In the genomic region with DNA sequence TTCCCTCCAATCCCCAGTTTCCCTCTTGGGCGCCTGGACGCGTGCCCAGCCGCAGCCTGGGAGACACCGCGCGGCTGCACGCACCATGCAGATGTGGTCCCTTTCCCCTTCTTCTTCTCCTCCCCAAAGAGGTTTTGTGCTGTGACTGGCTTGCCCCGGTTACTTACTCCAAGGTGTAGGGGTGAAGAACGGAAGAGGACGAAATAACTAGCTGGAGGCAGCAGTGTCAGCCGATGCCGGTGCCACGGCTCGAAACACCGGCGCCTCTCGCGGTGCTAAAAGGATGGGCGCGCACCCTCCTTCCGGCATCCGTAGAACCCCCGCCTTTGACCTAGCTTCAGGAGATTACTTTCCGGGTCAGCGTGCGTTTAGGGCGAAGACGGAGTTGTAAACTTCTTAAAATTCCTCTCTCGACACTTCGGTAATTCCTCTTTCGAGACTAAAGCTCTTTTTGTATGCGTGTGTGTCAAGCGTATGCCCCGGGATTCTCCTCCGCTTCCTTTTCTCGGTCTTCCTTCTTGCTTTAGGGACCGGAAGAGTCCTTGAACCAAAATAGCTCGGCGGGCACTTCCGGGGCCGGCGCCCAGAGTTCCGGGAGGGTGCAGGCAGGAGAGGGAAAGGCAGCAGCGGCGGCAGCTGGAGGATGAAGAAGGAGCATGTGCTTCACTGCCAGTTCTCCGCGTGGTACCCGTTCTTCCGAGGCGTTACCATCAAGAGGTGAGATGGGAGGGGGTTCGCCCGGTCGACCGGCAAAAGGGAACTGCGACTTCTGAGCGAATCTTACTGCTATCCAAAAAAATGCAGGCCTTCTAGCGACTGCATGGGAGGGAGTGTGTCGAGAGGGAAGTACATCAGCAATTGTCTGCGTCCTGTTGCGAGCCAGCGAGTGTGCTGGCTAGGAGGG, we compare ENCODE assay signal across 1 cellular context.
TF ChIP-seq lines count a peak whose summit lies in the region.

A gene with protein sequence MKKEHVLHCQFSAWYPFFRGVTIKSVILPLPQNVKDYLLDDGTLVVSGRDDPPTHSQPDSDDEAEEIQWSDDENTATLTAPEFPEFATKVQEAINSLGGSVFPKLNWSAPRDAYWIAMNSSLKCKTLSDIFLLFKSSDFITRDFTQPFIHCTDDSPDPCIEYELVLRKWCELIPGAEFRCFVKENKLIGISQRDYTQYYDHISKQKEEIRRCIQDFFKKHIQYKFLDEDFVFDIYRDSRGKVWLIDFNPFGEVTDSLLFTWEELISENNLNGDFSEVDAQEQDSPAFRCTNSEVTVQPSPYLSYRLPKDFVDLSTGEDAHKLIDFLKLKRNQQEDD (plus strand): TSS at position 586 of the 904 bp plus-strand sequence. CDS start 58 bp downstream, at position 644.
A gene (minus strand): TSS at position 289 of the 904 bp plus-strand sequence. CDS start 9,600 bp downstream, outside the sequence.

TF ChIP-seq in HepG2, 621 proteins besides CTCF, POLR2A, EP300 and RAD21 (continued from another document and continues in another):
- TF ChIP-seq, protein P1, sequence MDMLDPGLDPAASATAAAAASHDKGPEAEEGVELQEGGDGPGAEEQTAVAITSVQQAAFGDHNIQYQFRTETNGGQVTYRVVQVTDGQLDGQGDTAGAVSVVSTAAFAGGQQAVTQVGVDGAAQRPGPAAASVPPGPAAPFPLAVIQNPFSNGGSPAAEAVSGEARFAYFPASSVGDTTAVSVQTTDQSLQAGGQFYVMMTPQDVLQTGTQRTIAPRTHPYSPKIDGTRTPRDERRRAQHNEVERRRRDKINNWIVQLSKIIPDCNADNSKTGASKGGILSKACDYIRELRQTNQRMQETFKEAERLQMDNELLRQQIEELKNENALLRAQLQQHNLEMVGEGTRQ (IDR thresholded peaks at IDR 0.05; ENCODE audit: low read depth, low read length): no peak
- TF ChIP-seq, protein P1 (CRISPR knock-in tag; IDR thresholded peaks at IDR 0.05; ENCODE audit: borderline replicate concordance): 0 out of 2 replicates have a peak, but pooled peaks have one; percentile 21
- TF ChIP-seq, protein P2, sequence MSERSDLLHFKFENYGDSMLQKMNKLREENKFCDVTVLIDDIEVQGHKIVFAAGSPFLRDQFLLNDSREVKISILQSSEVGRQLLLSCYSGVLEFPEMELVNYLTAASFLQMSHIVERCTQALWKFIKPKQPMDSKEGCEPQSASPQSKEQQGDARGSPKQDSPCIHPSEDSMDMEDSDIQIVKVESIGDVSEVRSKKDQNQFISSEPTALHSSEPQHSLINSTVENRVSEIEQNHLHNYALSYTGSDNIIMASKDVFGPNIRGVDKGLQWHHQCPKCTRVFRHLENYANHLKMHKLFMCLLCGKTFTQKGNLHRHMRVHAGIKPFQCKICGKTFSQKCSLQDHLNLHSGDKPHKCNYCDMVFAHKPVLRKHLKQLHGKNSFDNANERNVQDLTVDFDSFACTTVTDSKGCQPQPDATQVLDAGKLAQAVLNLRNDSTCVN (CRISPR knock-in tag; IDR thresholded peaks at IDR 0.05; ENCODE audit: borderline replicate concordance): 0 out of 2 replicates have a peak, but pooled peaks have one; percentile 23
- TF ChIP-seq ZMYM4 (CRISPR knock-in tag; IDR thresholded peaks at IDR 0.05) (peak; percentile 18; the same call in 1 of the 2 replicates), TCF7L2 (IDR thresholded peaks at IDR 0.05; ENCODE audit: low read depth, low read length) (no peak), TBX3 (IDR thresholded peaks at IDR 0.05; ENCODE audit: borderline replicate concordance) (no peak), SMAD3 (CRISPR knock-in tag; IDR thresholded peaks at IDR 0.05) (no peak), FOXM1 (CRISPR knock-in tag; IDR thresholded peaks at IDR 0.05) (no peak), TBX2 (CRISPR knock-in tag; IDR thresholded peaks at IDR 0.05; ENCODE audit: borderline replicate concordance) (peak; percentile 50; the same call in 1 of the 2 replicates), ZBTB8A (CRISPR knock-in tag; IDR thresholded peaks at IDR 0.05; ENCODE audit: borderline replicate concordance, low read depth) (peak; percentile 65; the same call in 1 of the 2 replicates), RCOR2 (CRISPR knock-in tag; IDR thresholded peaks at IDR 0.05) (no peak), GTF2F1 (IDR thresholded peaks at IDR 0.05; ENCODE audit: low read length) (no peak), ZNF619 (CRISPR knock-in tag; IDR thresholded peaks at IDR 0.05) (no peak), CCAR2 (optimal IDR thresholded peaks at IDR 0.05; ENCODE audit: low read depth, low read length) (no peak), ZNF160 (CRISPR knock-in tag; IDR thresholded peaks at IDR 0.05) (no peak), PAF1 (CRISPR knock-in tag; IDR thresholded peaks at IDR 0.05) (no peak), ZNF33B (CRISPR knock-in tag; IDR thresholded peaks at IDR 0.05) (peak; percentile 42; the same call in 1 of the 2 replicates), KDM3A (CRISPR knock-in tag; IDR thresholded peaks at IDR 0.05; ENCODE audit: low read depth) (0 out of 2 replicates have a peak, but pooled peaks have one; percentile 12), SOX13 (IDR thresholded peaks at IDR 0.05) (peak; percentile 18; the same call in 1 of the 2 replicates), SOX13 (CRISPR knock-in tag; conservative IDR thresholded peaks at IDR 0.05 in 1 of 2, IDR thresholded peaks at IDR 0.05 in 1 of 2) (no peak), ZNF660 (CRISPR knock-in tag; IDR thresholded peaks at IDR 0.05; ENCODE audit: borderline replicate concordance, low read depth) (no peak), SRY (CRISPR knock-in tag; IDR thresholded peaks at IDR 0.05) (0 out of 2 replicates have a peak, but pooled peaks have one; percentile 46), ZNF709 (CRISPR knock-in tag; IDR thresholded peaks at IDR 0.05) (peak; percentile 65; the same call in 1 of the 2 replicates), BORCS8-MEF2B (CRISPR knock-in tag; IDR thresholded peaks at IDR 0.05) (peak; percentile 49; the same call in 1 of the 2 replicates), HNRNPK (IDR thresholded peaks at IDR 0.05; ENCODE audit: low read depth, low read length, poor library complexity, severe bottlenecking) (no peak), FOXK2 (IDR thresholded peaks at IDR 0.05) (peak; percentile 78), KDM4B (CRISPR knock-in tag; IDR thresholded peaks at IDR 0.05) (peak; percentile 44; the same call in 1 of the 2 replicates), CREM (IDR thresholded peaks at IDR 0.05) (peak; percentile 86), CREM (CRISPR knock-in tag; IDR thresholded peaks at IDR 0.05) (no peak), DMAP1 (CRISPR knock-in tag; IDR thresholded peaks at IDR 0.05) (peak; percentile 93), ZFP36L1 (CRISPR knock-in tag; IDR thresholded peaks at IDR 0.05) (no peak), ZNF577 (CRISPR knock-in tag; IDR thresholded peaks at IDR 0.05; ENCODE audit: borderline replicate concordance, low read depth) (no peak), ARNT2 (CRISPR knock-in tag; IDR thresholded peaks at IDR 0.05; ENCODE audit: low read depth) (peak; percentile 52), KAT8 (CRISPR knock-in tag; IDR thresholded peaks at IDR 0.05) (peak; percentile 98), CENPT (CRISPR knock-in tag; IDR thresholded peaks at IDR 0.05; ENCODE audit: low read depth) (no peak), YY1 (IDR thresholded peaks at IDR 0.05; ENCODE audit: insufficient read depth, insufficient replicate concordance, low read depth, low read length) (no peak)
- TF ChIP-seq, protein P3, sequence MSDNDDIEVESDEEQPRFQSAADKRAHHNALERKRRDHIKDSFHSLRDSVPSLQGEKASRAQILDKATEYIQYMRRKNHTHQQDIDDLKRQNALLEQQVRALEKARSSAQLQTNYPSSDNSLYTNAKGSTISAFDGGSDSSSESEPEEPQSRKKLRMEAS (IDR thresholded peaks at IDR 0.05): peak; percentile 94
- TF ChIP-seq, protein P4, sequence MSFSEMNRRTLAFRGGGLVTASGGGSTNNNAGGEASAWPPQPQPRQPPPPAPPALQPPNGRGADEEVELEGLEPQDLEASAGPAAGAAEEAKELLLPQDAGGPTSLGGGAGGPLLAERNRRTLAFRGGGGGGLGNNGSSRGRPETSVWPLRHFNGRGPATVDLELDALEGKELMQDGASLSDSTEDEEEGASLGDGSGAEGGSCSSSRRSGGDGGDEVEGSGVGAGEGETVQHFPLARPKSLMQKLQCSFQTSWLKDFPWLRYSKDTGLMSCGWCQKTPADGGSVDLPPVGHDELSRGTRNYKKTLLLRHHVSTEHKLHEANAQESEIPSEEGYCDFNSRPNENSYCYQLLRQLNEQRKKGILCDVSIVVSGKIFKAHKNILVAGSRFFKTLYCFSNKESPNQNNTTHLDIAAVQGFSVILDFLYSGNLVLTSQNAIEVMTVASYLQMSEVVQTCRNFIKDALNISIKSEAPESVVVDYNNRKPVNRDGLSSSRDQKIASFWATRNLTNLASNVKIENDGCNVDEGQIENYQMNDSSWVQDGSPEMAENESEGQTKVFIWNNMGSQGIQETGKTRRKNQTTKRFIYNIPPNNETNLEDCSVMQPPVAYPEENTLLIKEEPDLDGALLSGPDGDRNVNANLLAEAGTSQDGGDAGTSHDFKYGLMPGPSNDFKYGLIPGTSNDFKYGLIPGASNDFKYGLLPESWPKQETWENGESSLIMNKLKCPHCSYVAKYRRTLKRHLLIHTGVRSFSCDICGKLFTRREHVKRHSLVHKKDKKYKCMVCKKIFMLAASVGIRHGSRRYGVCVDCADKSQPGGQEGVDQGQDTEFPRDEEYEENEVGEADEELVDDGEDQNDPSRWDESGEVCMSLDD (CRISPR knock-in tag; IDR thresholded peaks at IDR 0.05; ENCODE audit: borderline replicate concordance): no peak
- TF ChIP-seq, protein P5, sequence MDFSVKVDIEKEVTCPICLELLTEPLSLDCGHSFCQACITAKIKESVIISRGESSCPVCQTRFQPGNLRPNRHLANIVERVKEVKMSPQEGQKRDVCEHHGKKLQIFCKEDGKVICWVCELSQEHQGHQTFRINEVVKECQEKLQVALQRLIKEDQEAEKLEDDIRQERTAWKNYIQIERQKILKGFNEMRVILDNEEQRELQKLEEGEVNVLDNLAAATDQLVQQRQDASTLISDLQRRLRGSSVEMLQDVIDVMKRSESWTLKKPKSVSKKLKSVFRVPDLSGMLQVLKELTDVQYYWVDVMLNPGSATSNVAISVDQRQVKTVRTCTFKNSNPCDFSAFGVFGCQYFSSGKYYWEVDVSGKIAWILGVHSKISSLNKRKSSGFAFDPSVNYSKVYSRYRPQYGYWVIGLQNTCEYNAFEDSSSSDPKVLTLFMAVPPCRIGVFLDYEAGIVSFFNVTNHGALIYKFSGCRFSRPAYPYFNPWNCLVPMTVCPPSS (IDR thresholded peaks at IDR 0.05): no peak
- TF ChIP-seq, protein P6, sequence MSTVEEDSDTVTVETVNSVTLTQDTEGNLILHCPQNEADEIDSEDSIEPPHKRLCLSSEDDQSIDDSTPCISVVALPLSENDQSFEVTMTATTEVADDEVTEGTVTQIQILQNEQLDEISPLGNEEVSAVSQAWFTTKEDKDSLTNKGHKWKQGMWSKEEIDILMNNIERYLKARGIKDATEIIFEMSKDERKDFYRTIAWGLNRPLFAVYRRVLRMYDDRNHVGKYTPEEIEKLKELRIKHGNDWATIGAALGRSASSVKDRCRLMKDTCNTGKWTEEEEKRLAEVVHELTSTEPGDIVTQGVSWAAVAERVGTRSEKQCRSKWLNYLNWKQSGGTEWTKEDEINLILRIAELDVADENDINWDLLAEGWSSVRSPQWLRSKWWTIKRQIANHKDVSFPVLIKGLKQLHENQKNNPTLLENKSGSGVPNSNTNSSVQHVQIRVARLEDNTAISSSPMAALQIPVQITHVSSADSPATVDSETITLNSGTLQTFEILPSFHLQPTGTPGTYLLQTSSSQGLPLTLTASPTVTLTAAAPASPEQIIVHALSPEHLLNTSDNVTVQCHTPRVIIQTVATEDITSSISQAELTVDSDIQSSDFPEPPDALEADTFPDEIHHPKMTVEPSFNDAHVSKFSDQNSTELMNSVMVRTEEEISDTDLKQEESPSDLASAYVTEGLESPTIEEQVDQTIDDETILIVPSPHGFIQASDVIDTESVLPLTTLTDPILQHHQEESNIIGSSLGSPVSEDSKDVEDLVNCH (CRISPR knock-in tag; IDR thresholded peaks at IDR 0.05): no peak
- TF ChIP-seq, protein P7, sequence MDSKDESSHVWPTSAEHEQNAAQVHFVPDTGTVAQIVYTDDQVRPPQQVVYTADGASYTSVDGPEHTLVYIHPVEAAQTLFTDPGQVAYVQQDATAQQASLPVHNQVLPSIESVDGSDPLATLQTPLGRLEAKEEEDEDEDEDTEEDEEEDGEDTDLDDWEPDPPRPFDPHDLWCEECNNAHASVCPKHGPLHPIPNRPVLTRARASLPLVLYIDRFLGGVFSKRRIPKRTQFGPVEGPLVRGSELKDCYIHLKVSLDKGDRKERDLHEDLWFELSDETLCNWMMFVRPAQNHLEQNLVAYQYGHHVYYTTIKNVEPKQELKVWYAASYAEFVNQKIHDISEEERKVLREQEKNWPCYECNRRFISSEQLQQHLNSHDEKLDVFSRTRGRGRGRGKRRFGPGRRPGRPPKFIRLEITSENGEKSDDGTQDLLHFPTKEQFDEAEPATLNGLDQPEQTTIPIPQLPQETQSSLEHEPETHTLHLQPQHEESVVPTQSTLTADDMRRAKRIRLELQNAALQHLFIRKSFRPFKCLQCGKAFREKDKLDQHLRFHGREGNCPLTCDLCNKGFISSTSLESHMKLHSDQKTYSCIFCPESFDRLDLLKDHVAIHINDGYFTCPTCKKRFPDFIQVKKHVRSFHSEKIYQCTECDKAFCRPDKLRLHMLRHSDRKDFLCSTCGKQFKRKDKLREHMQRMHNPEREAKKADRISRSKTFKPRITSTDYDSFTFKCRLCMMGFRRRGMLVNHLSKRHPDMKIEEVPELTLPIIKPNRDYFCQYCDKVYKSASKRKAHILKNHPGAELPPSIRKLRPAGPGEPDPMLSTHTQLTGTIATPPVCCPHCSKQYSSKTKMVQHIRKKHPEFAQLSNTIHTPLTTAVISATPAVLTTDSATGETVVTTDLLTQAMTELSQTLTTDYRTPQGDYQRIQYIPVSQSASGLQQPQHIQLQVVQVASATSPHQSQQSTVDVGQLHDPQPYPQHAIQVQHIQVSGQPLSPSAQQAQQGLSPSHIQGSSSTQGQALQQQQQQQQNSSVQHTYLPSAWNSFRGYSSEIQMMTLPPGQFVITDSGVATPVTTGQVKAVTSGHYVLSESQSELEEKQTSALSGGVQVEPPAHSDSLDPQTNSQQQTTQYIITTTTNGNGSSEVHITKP (CRISPR knock-in tag; IDR thresholded peaks at IDR 0.05; ENCODE audit: low read depth): no peak
